Comparison of ENCODE assay signal across 9 cellular contexts in genomic region chr10:114714281-114714741, GRCh38. TPM values are rescaled to one million over a fixed set of nuclear protein-coding genes. Genes with fewer than 3 reads are reported as not detected.
DNase-seq lines count a peak whose midpoint lies in the region; TF ChIP-seq lines count a peak whose summit lies in the region.
"Had no signal": no experiment of that assay in that cellular context is flagged by ENCODE, and none has a peak within 500 bp of the region (broad histone marks: within the 10 kb centered on the region; RNA-seq: fewer than 3 reads in every experiment).

No MANE protein-coding gene starts in this region.

- no peak overlapping the region for H4K8ac ChIP-seq in mesenchymal stem cell (ENCODE audit: low read length)

- TF ChIP-seq CTCF in choroid plexus epithelial cell (conservative IDR thresholded peaks at IDR 0.05; ENCODE audit: low read depth, low read length) = no peak
- no peak for TF ChIP-seq CTCF in testis (IDR thresholded peaks at IDR 0.05)

- H3K4ac ChIP-seq in mesenchymal stem cell (ENCODE audit: low read depth in 1 of 2, low read length in 2 of 2) = no peak overlapping the region

- no peak overlapping the region for H2AFZ ChIP-seq in mesenchymal stem cell (ENCODE audit: low read depth, low read length)
- H2AFZ ChIP-seq: parathyroid adenoma had no signal

- no peak overlapping the region for H3K9ac ChIP-seq in mesenchymal stem cell (ENCODE audit: low read length)
- H3K9ac ChIP-seq: parathyroid adenoma had no signal

- H3K27me3 ChIP-seq in mesenchymal stem cell (ENCODE audit: control insufficient read depth in 1 of 2, insufficient read depth in 1 of 2, low read length in 2 of 2) (no peaks in the 10 kb centered on the region), testis (no peaks in the 10 kb centered on the region)

- H3K9me3 ChIP-seq in mesenchymal stem cell (ENCODE audit: control insufficient read depth, low read length) (no peaks in the 10 kb centered on the region), testis (no peaks in the 10 kb centered on the region)

- H2AK5ac ChIP-seq in mesenchymal stem cell (ENCODE audit: low read length, severe bottlenecking) = no peak overlapping the region

- H3K4me2 ChIP-seq in mesenchymal stem cell (ENCODE audit: low read length, poor library complexity, severe bottlenecking) = peak overlapping the region; percentile 18

- H3K27ac ChIP-seq in mesenchymal stem cell (ENCODE audit: low read length, poor library complexity, severe bottlenecking) = peak overlapping the region; percentile 70
- peak overlapping the region in 1 of 2 donors; percentile 37 for H3K27ac ChIP-seq in testis
- H3K27ac ChIP-seq: parathyroid adenoma had no signal

- H3K18ac ChIP-seq in mesenchymal stem cell (ENCODE audit: low read depth in 1 of 2, low read length in 2 of 2) = no peak overlapping the region

- H3K4me3 ChIP-seq in choroid plexus epithelial cell (ENCODE audit: low read depth, low read length) = no peak overlapping the region
- H3K4me3 ChIP-seq in mesenchymal stem cell (ENCODE audit: insufficient read depth in 1 of 2, low read depth in 1 of 2, low read length in 2 of 2) = no peak overlapping the region
- H3K4me3 ChIP-seq in testis = no peak overlapping the region

- H3K4me1 ChIP-seq in mesenchymal stem cell (ENCODE audit: control insufficient read depth, insufficient read depth, low read depth, low read length) (peaks cover 5% of the 10 kb centered on the region), testis (peaks cover 6% of the 10 kb centered on the region)

- H3K23ac ChIP-seq in mesenchymal stem cell (ENCODE audit: low read length in 2 of 2) = no peak overlapping the region

- H4K91ac ChIP-seq in mesenchymal stem cell (ENCODE audit: low read length) = no peak overlapping the region

- WGBS in mesenchymal stem cell = 17% methylated on average over 4 of the region's 5 CpGs
- WGBS in testis, 2 donors = 74 to 76% methylated on average over 5 of the region's 5 CpGs

- no peak overlapping the region for H2BK15ac ChIP-seq in mesenchymal stem cell (ENCODE audit: low read depth, poor library complexity, severe bottlenecking)

- H2BK120ac ChIP-seq in mesenchymal stem cell (ENCODE audit: low read depth, low read length) = peak overlapping the region; percentile 42

- H2BK12ac ChIP-seq in mesenchymal stem cell (ENCODE audit: low read length in 2 of 2) = no peak overlapping the region

- DNase-seq in Ammon's horn (ENCODE audit: low spot score) (peak; percentile 63), NCI-H2029 treated with DMSO at 0.1 percent for 48 hours (lab: John Stamatoyannopoulos, UW) (peak; percentile 64), choroid plexus epithelial cell (ENCODE audit: low read depth) (peak; percentile 94), mesenchymal stem cell (peak; percentile 95), T-helper 9 cell (no peak), testis (no peak), superior temporal gyrus (ENCODE audit: extremely low spot score) (no peak)
- no peak for DNase-seq in activated CD4-positive, alpha-beta T cell treated with anti-CD3 and anti-CD28 coated beads, Interleukin-2, amount 50 U/mL, for 48 hours

- H3K36me3 ChIP-seq in mesenchymal stem cell (ENCODE audit: control insufficient read depth in 1 of 2, insufficient read depth in 2 of 2, low read depth in 1 of 2, low read length in 2 of 2) (no peaks in the 10 kb centered on the region), testis (ENCODE audit: low read depth, missing control alignments) (no peaks in the 10 kb centered on the region)

- TF ChIP-seq POLR2A in testis (IDR thresholded peaks at IDR 0.05) = no peak

- H2BK5ac ChIP-seq in mesenchymal stem cell (ENCODE audit: low read depth, low read length, poor library complexity, severe bottlenecking) = no peak overlapping the region

- intact Hi-C loops in testis (cut with DNase I; ENCODE audit: low total_unique reads) = no loop called here

- peaks cover 11% of the 10 kb centered on the region for H3K79me1 ChIP-seq in mesenchymal stem cell (replicated peaks; ENCODE audit: low read length, poor library complexity, severe bottlenecking)

- no peak overlapping the region for H3K14ac ChIP-seq in mesenchymal stem cell (ENCODE audit: low read length in 2 of 2)

RNA-seq across cellular contexts. Expression of gene ABLIM1, which starts 56.2 kb away (rescaled TPM):
- polyA plus RNA-seq in mesenchymal stem cell (2013, experiment 1 of 2) = 6.7 TPM
- 5.9 TPM for polyA plus RNA-seq in mesenchymal stem cell (2013, experiment 2 of 2)
- total RNA-seq in testis = 100 to 1,000 TPM; 128 to 137 TPM
- 90.0 TPM for polyA plus RNA-seq in testis (ENCODE audit: insufficient read depth, low read depth, low replicate concordance)

Comparison
In these comparisons a context has a peak if more than half of its experiments do, and no peak if none do; other contexts are left out.
1. DNase-seq: peak in Ammon's horn (single experiment), NCI-H2029 treated with DMSO at 0.1 percent for 48 hours (single experiment), choroid plexus epithelial cell (single experiment) and mesenchymal stem cell (single experiment); none in T-helper 9 cell (single experiment), testis (single experiment), activated CD4-positive, alpha-beta T cell treated with anti-CD3 and anti-CD28 coated beads, Interleukin-2, amount 50 U/mL, for 48 hours (0 of 2) and superior temporal gyrus (single experiment).